Comparison of ENCODE assay signal across 8 cellular contexts in the genomic region with DNA sequence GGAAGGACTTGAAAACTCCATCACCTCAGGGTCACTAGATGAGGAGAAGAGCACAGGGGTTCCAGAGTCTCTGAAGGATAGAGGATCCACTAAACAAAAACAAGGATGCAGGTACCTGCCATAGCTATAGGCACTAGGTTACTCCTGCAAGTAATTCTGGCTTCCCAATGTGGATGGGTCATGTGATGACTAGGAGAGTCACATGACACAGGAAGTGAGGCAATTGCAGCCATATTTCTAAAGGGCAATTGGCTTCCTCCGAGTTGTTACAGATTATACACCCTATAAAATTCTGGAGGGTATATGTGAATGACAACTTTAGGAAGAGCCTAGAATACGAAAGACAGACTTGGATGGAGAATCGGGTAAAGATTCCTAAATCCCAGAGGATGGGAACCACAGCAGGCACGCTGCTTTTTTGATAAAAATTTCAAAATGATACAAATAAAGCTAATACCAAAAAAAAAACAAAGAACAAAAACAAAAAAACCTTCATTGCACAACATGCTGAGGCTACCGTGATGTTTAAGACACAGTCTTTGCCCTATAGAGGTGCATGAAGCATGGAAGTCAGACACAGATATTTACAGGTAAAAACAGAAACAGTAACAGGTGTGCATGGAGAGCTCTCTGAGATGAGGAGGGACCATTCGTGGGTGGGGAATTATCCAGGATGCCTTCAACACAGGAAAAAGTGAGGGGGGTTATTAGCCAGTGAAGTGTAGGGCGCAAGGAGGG. TPM values are rescaled to one million over a fixed set of nuclear protein-coding genes. Genes with fewer than 3 reads are reported as not detected.
DNase-seq lines count a peak whose midpoint lies in the region; ATAC-seq, FAIRE-seq and TF ChIP-seq lines count a peak whose summit lies in the region.

No MANE protein-coding gene starts in this region.

- H3K4me1 ChIP-seq in osteoblast (ENCODE audit: insufficient read depth, low read length) = peaks cover 8% of the 10 kb centered on the region

- peak; percentile 6 for DNase-seq in NCI-H1092 treated with DMSO at 0.1 percent for 48 hours (lab: John Stamatoyannopoulos, UW)
- DNase-seq in NCI-H1092 (lab: John Stamatoyannopoulos, UW) = no peak
- peak; percentile 73 for DNase-seq in NCI-H1105 (lab: John Stamatoyannopoulos, UW)
- peak; percentile 42 for DNase-seq in activated CD8-positive, alpha-beta T cell treated with anti-CD3 and anti-CD28 coated beads for 36 hours
- peak; percentile 67 to 72 for DNase-seq in frontal cortex (ENCODE audit: low spot score in 2 of 2)
- DNase-seq in osteoblast (ENCODE audit: insufficient read length, low spot score, missing footprints) = peak; percentile 90
- DNase-seq in stimulated activated CD4-positive, alpha-beta T cell treated with anti-CD3 and anti-CD28 coated beads, Interleukin-1b, Interleukin-23, amount 100 ng/mL, for 48 hours = no peak
- no peak for DNase-seq in OCI-M2 (lab: John Stamatoyannopoulos, UW; ENCODE audit: unreplicated experiment)

- H3K79me2 ChIP-seq in osteoblast (ENCODE audit: insufficient read depth, low read length) = peaks cover 3% of the 10 kb centered on the region

- intact Hi-C loops in activated CD8-positive, alpha-beta T cell treated with anti-CD3 and anti-CD28 coated beads for 36 hours (cut with micrococcal nuclease) = no loop called here

- H3K36me3 ChIP-seq in osteoblast (ENCODE audit: insufficient read depth, low read length) = no peaks in the 10 kb centered on the region

- ATAC-seq in activated CD8-positive, alpha-beta T cell treated with anti-CD3 and anti-CD28 coated beads for 36 hours = peak; percentile 32

- CTCF ChIA-PET in activated CD8-positive, alpha-beta T cell treated with anti-CD3 and anti-CD28 coated beads for 36 hours (lab: Charles Lee) = interaction anchor here (0.7 to 1.5 kb wide), 6 partner anchors 12 to 103 kb away, joined by 3 to 5 read pairs (median 4); no protein-coding TSS in a partner anchor

- H3K4me3 Mint-ChIP-seq in activated CD8-positive, alpha-beta T cell treated with anti-CD3 and anti-CD28 coated beads for 36 hours = no peak overlapping the region

- H3K4me3 ChIP-seq in osteoblast (ENCODE audit: insufficient read depth, low read length) = peak overlapping the region; percentile 4

- H4K20me1 ChIP-seq in osteoblast (ENCODE audit: insufficient read depth, low read length) = no peaks in the 10 kb centered on the region

- H3K9me3 Mint-ChIP-seq in activated CD8-positive, alpha-beta T cell treated with anti-CD3 and anti-CD28 coated beads for 36 hours = no peaks in the 10 kb centered on the region

- POLR2A ChIA-PET in activated CD8-positive, alpha-beta T cell treated with anti-CD3 and anti-CD28 coated beads for 36 hours (lab: Charles Lee) = interaction anchor here (0.7 to 1.2 kb wide), 5 partner anchors 9 to 26 kb away, joined by 3 to 5 read pairs (median 3); a partner anchor contains a TSS

- peak overlapping the region; percentile 90 for H2AFZ ChIP-seq in osteoblast (ENCODE audit: low read length)

- no peaks in the 10 kb centered on the region for H3K9me3 ChIP-seq in osteoblast (ENCODE audit: low read depth, low read length)

- peaks cover 3% of the 10 kb centered on the region for H3K36me3 Mint-ChIP-seq in activated CD8-positive, alpha-beta T cell treated with anti-CD3 and anti-CD28 coated beads for 36 hours (ENCODE audit: low read depth)

- no peaks in the 10 kb centered on the region for H3K27me3 Mint-ChIP-seq in activated CD8-positive, alpha-beta T cell treated with anti-CD3 and anti-CD28 coated beads for 36 hours

- peak overlapping the region; percentile 71 for H3K4me2 ChIP-seq in osteoblast (ENCODE audit: insufficient read depth, low read length)

- no peak for TF ChIP-seq CTCF in activated CD8-positive, alpha-beta T cell treated with anti-CD3 and anti-CD28 coated beads for 36 hours (IDR thresholded peaks at IDR 0.05)
- TF ChIP-seq CTCF in osteoblast (IDR thresholded peaks at IDR 0.05; ENCODE audit: extremely low read depth, low read depth, low read length) = no peak

- no peak for FAIRE-seq in frontal cortex (lab: Jason Lieb, UNC)

- no peak overlapping the region for H3K27ac ChIP-seq in osteoblast (ENCODE audit: low read depth, low read length)

- peak overlapping the region; percentile 49 for H3K27ac Mint-ChIP-seq in activated CD8-positive, alpha-beta T cell treated with anti-CD3 and anti-CD28 coated beads for 36 hours

- no peaks in the 10 kb centered on the region for H3K27me3 ChIP-seq in osteoblast (ENCODE audit: insufficient read depth, low read length)

- peaks cover 16% of the 10 kb centered on the region for H3K4me1 Mint-ChIP-seq in activated CD8-positive, alpha-beta T cell treated with anti-CD3 and anti-CD28 coated beads for 36 hours (ENCODE audit: low read depth)

RNA-seq across cellular contexts. Expression of a gene that starts 10.5 kb away (rescaled TPM):
- total RNA-seq in activated CD8-positive, alpha-beta T cell treated with anti-CD3 and anti-CD28 coated beads for 36 hours = 10 to 100 TPM; 59.2 to 61.0 TPM
- 13.9 TPM for total RNA-seq in frontal cortex
- 37.4 and 42.7 TPM in 2 replicates for total RNA-seq in osteoblast

RNA-seq across cellular contexts. Expression of a gene that starts 11.3 kb away (rescaled TPM):
- 10 to 100 TPM; 11.1 to 12.0 TPM for total RNA-seq in activated CD8-positive, alpha-beta T cell treated with anti-CD3 and anti-CD28 coated beads for 36 hours
- 7.7 TPM for total RNA-seq in frontal cortex
- 61.9 and 66.6 TPM in 2 replicates for total RNA-seq in osteoblast

RNA-seq across cellular contexts. Expression of a gene that starts 36.3 kb away (rescaled TPM):
- total RNA-seq in activated CD8-positive, alpha-beta T cell treated with anti-CD3 and anti-CD28 coated beads for 36 hours = 10 to 100 TPM; 41.1 to 42.2 TPM
- total RNA-seq in frontal cortex (2.9 TPM), osteoblast (6.5 and 7.7 TPM in 2 replicates)

RNA-seq across cellular contexts. Expression of a gene that starts 43.1 kb away (rescaled TPM):
- 10 to 100 TPM; 81.3 to 97.2 TPM for total RNA-seq in activated CD8-positive, alpha-beta T cell treated with anti-CD3 and anti-CD28 coated beads for 36 hours
- 19.2 TPM for total RNA-seq in frontal cortex
- 35.9 and 41.3 TPM in 2 replicates for total RNA-seq in osteoblast

RNA-seq across cellular contexts. Expression of a gene that starts 45.4 kb away (rescaled TPM):
- total RNA-seq in activated CD8-positive, alpha-beta T cell treated with anti-CD3 and anti-CD28 coated beads for 36 hours = 1 to 10 TPM; 5.8 to 6.1 TPM
- total RNA-seq in frontal cortex (21.2 TPM), osteoblast (3.2 and 3.3 TPM in 2 replicates)

Comparison
In these comparisons a context has a peak if more than half of its experiments do, and no peak if none do; other contexts are left out.
1. DNase-seq: peak in NCI-H1092 treated with DMSO at 0.1 percent for 48 hours (single experiment), NCI-H1105 (single experiment), activated CD8-positive, alpha-beta T cell treated with anti-CD3 and anti-CD28 coated beads for 36 hours (single experiment), frontal cortex (2 of 2) and osteoblast (single experiment); none in NCI-H1092 (single experiment), stimulated activated CD4-positive, alpha-beta T cell treated with anti-CD3 and anti-CD28 coated beads, Interleukin-1b, Interleukin-23, amount 100 ng/mL, for 48 hours (single experiment) and OCI-M2 (single experiment).